In the genomic region with DNA sequence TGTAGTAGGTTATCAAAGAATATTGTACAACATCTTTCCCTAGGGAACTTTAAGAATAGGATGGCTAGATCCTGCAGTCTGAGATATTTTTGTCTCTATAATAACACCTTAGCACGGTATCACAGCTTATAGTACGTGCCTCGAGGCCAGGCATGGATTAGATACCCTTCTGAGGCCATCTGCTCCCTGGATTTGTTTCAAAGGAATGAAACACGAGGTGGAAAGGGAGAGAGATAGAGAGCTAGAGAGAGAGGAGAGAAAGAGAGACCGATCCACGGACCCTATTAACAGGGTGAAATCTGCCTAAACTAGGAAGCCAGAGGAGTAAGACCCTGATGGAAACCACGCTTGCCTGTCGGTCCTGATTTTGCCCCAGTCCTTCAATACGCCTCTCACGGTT, we compare ENCODE assay signal across 10 cellular contexts.
DNase-seq lines count a peak whose midpoint lies in the region; ATAC-seq and TF ChIP-seq lines count a peak whose summit lies in the region.
"Had no signal": no experiment of that assay in that cellular context is flagged by ENCODE, and none has a peak within 500 bp of the region (broad histone marks: within the 10 kb centered on the region; RNA-seq: fewer than 3 reads in every experiment).

No MANE protein-coding gene starts in this region.

- H3K9me2 ChIP-seq in hepatocyte (replicated peaks; ENCODE audit: insufficient read depth) = no peaks in the 10 kb centered on the region

- no peaks in the 10 kb centered on the region for H3K36me3 Mint-ChIP-seq in activated naive CD4-positive, alpha-beta T cell treated with anti-CD3 and anti-CD28 coated beads, Interleukin-2, amount 10 ng/mL, durations not matched to agents 7 days and 5 days

- peak overlapping the region; percentile 65 for H3K4me3 Mint-ChIP-seq in activated naive CD4-positive, alpha-beta T cell treated with anti-CD3 and anti-CD28 coated beads, Interleukin-2, amount 10 ng/mL, durations not matched to agents 7 days and 5 days

- peaks cover 19% of the 10 kb centered on the region for H3K27me3 Mint-ChIP-seq in activated naive CD4-positive, alpha-beta T cell treated with anti-CD3 and anti-CD28 coated beads, Interleukin-2, amount 10 ng/mL, durations not matched to agents 7 days and 5 days

- H3K18ac ChIP-seq in trophoblast cell (ENCODE audit: low read length) = no peak overlapping the region

- no peak overlapping the region for H4K8ac ChIP-seq in trophoblast cell (ENCODE audit: low read depth, low read length)

- H3K4me3 ChIP-seq in hepatocyte = peak overlapping the region; percentile 68
- peak overlapping the region; percentile 88 to 93 for H3K4me3 ChIP-seq in stomach smooth muscle (ENCODE audit: low read length in 2 of 2)
- H3K4me3 ChIP-seq in trophoblast cell (ENCODE audit: low read depth, low read length) = no peak overlapping the region

- no peaks in the 10 kb centered on the region for H3K9me3 Mint-ChIP-seq in activated naive CD4-positive, alpha-beta T cell treated with anti-CD3 and anti-CD28 coated beads, Interleukin-2, amount 10 ng/mL, durations not matched to agents 7 days and 5 days

- CTCF ChIA-PET in activated naive CD4-positive, alpha-beta T cell treated with anti-CD3 and anti-CD28 coated beads, Interleukin-2, amount 10 ng/mL, durations not matched to agents 7 days and 5 days (lab: Charles Lee) = interaction anchor here (1.4 to 2.9 kb wide), 2 partner anchors 81 to 501 kb away, joined by 3 to 16 read pairs; no protein-coding TSS in a partner anchor
- CTCF ChIA-PET in RWPE1 (lab: Yijun Ruan, JAX) = no interaction called here

- no peaks in the 10 kb centered on the region for H3K27me3 ChIP-seq in hepatocyte
- no peaks in the 10 kb centered on the region for H3K27me3 ChIP-seq in stomach smooth muscle (ENCODE audit: control insufficient read depth in 1 of 2, insufficient read depth in 2 of 2, low read length in 2 of 2)
- no peaks in the 10 kb centered on the region for H3K27me3 ChIP-seq in trophoblast cell (ENCODE audit: insufficient read depth, low read length)

- TF ChIP-seq CTCF in RWPE1 (conservative IDR thresholded peaks at IDR 0.05; ENCODE audit: low read depth) = no peak
- no peak for TF ChIP-seq CTCF in hepatocyte (IDR thresholded peaks at IDR 0.05; ENCODE audit: poor library complexity)

- no peak overlapping the region for H2BK5ac ChIP-seq in trophoblast cell (ENCODE audit: low read depth, low read length, poor library complexity)

- H3K27ac ChIP-seq in RWPE1 (peak overlapping the region; percentile 82), hepatocyte (no peak overlapping the region), stomach smooth muscle (ENCODE audit: low read length) (peak overlapping the region; percentile 79), trophoblast cell (ENCODE audit: low read depth, low read length) (no peak overlapping the region)

- H3K23ac ChIP-seq in trophoblast cell (ENCODE audit: low read length) = no peak overlapping the region

- H3K27ac Mint-ChIP-seq in activated naive CD4-positive, alpha-beta T cell treated with anti-CD3 and anti-CD28 coated beads, Interleukin-2, amount 10 ng/mL, durations not matched to agents 7 days and 5 days = peak overlapping the region; percentile 64

- H2BK120ac ChIP-seq in trophoblast cell (ENCODE audit: insufficient read depth, low read length, poor library complexity) = no peak overlapping the region

- peak overlapping the region; percentile 96 for H2AFZ ChIP-seq in hepatocyte
- no peak overlapping the region for H2AFZ ChIP-seq in trophoblast cell (ENCODE audit: insufficient read depth, low read length, poor library complexity)

- H2BK12ac ChIP-seq in trophoblast cell (ENCODE audit: low read length) = no peak overlapping the region

- H2AK5ac ChIP-seq in trophoblast cell (ENCODE audit: low read length) = no peak overlapping the region

- no peak overlapping the region for H3K4ac ChIP-seq in trophoblast cell (ENCODE audit: low read depth, low read length)

- H3K36me3 ChIP-seq in hepatocyte (replicated peaks; ENCODE audit: insufficient read depth, low read depth) = no peaks in the 10 kb centered on the region
- no peaks in the 10 kb centered on the region for H3K36me3 ChIP-seq in stomach smooth muscle (ENCODE audit: control insufficient read depth in 2 of 2, insufficient read depth in 2 of 2, low read length in 2 of 2)
- H3K36me3 ChIP-seq in trophoblast cell (ENCODE audit: control insufficient read depth in 1 of 2, insufficient read depth in 2 of 2, low read length in 2 of 2) = no peaks in the 10 kb centered on the region

- H3K9me3 ChIP-seq in hepatocyte (ENCODE audit: low read depth) (no peaks in the 10 kb centered on the region), stomach smooth muscle (ENCODE audit: control insufficient read depth in 2 of 2, low read length in 2 of 2) (no peaks in the 10 kb centered on the region), trophoblast cell (ENCODE audit: insufficient read depth, low read depth, low read length) (peaks cover 3% of the 10 kb centered on the region)

- H4K20me1 ChIP-seq in hepatocyte (ENCODE audit: insufficient read depth, poor library complexity, severe bottlenecking) = no peaks in the 10 kb centered on the region

- H3K4me1 ChIP-seq in hepatocyte (ENCODE audit: insufficient read depth) = peaks cover 14% of the 10 kb centered on the region
- peaks cover 15% of the 10 kb centered on the region for H3K4me1 ChIP-seq in stomach smooth muscle (ENCODE audit: control insufficient read depth, insufficient read depth, low read length)
- H3K4me1 ChIP-seq in trophoblast cell (ENCODE audit: control insufficient read depth in 1 of 2, insufficient read depth in 2 of 2, low read length in 2 of 2) = peaks cover 9 to 12% of the 10 kb centered on the region in 2 experiments

- WGBS in hepatocyte (ENCODE audit: low lambda C conversion rate, missing lambda C conversion rate) = 68% methylated on average over 10 of the region's 10 CpGs
- WGBS in trophoblast cell (ENCODE audit: extremely low coverage, insufficient coverage, insufficient read length) = no CpG with 5 or more reads among the region's 10 CpGs

- H3K79me2 ChIP-seq in hepatocyte = no peaks in the 10 kb centered on the region
- H3K79me2 ChIP-seq in trophoblast cell (ENCODE audit: control insufficient read depth, insufficient read depth, low read length, poor library complexity) = no peaks in the 10 kb centered on the region

- no peak overlapping the region for H4K12ac ChIP-seq in trophoblast cell (ENCODE audit: low read depth, low read length)

- H3K4me2 ChIP-seq in hepatocyte (peak overlapping the region; percentile 94), trophoblast cell (ENCODE audit: low read length) (no peak overlapping the region)

- no peak for ATAC-seq in GM19395 (IDR thresholded peaks at IDR 0.05; ENCODE audit: unreplicated experiment)
- no peak for ATAC-seq in GM21723 (IDR thresholded peaks at IDR 0.05; ENCODE audit: unreplicated experiment)

- no peak overlapping the region for H4K91ac ChIP-seq in trophoblast cell (ENCODE audit: low read depth, low read length)

- H3K9ac ChIP-seq in stomach smooth muscle (ENCODE audit: low read length in 2 of 2) (peak overlapping the region in 1 of 2 donors; percentile 75), trophoblast cell (ENCODE audit: low read length) (no peak overlapping the region)

- no peak overlapping the region for H3K14ac ChIP-seq in trophoblast cell (ENCODE audit: low read length)

- peaks cover 2% of the 10 kb centered on the region for H3K79me1 ChIP-seq in trophoblast cell (ENCODE audit: low read length)

- DNase-seq in activated naive CD4-positive, alpha-beta T cell treated with anti-CD3 and anti-CD28 coated beads, Interleukin-2, amount 10 ng/mL, durations not matched to agents 7 days and 5 days = no peak
- DNase-seq in activated naive CD4-positive, alpha-beta T cell (lab: John Stamatoyannopoulos, UW) = no peak
- DNase-seq in RWPE1 (ENCODE audit: low spot score) (no peak), hepatocyte (ENCODE audit: low spot score) (no peak), trophoblast cell (no peak)
- DNase-seq: central memory CD4-positive, alpha-beta T cell; left ventricle myocardium superior had no signal

- POLR2A ChIA-PET in RWPE1 (lab: Yijun Ruan, JAX; ENCODE audit: low non-redundant PET) = interaction anchor here (0.6 kb wide), 1 partner anchor 107 kb away, joined by 3 read pairs; no protein-coding TSS in a partner anchor

- H3K4me1 Mint-ChIP-seq in activated naive CD4-positive, alpha-beta T cell treated with anti-CD3 and anti-CD28 coated beads, Interleukin-2, amount 10 ng/mL, durations not matched to agents 7 days and 5 days = peaks cover 18% of the 10 kb centered on the region

Comparison
In these comparisons a context has a peak if more than half of its experiments do, and no peak if none do; other contexts are left out.
1. H3K27ac ChIP-seq: peak in RWPE1 (single experiment) and stomach smooth muscle (single experiment); none in hepatocyte (single experiment) and trophoblast cell (single experiment).